21 cellular contexts compared by ENCODE assay signal in genomic region chr16:85589688-85590505, GRCh38. TPM values are rescaled to one million over a fixed set of nuclear protein-coding genes. Genes with fewer than 3 reads are reported as not detected.
DNase-seq lines count a peak whose midpoint lies in the region; ATAC-seq, FAIRE-seq and TF ChIP-seq lines count a peak whose summit lies in the region.
"Had no signal": no experiment of that assay in that cellular context is flagged by ENCODE, and none has a peak within 500 bp of the region (broad histone marks: within the 10 kb centered on the region; RNA-seq: fewer than 3 reads in every experiment).

No MANE protein-coding gene starts in this region.

- no peak overlapping the region for H3K23ac ChIP-seq in mesenchymal stem cell (ENCODE audit: low read length in 2 of 2)

- H3K9ac ChIP-seq in BLaER1 (no peak overlapping the region), astrocyte (ENCODE audit: low read length) (no peak overlapping the region), mesenchymal stem cell (ENCODE audit: low read length) (no peak overlapping the region)

- no peak overlapping the region for H2BK5ac ChIP-seq in mesenchymal stem cell (ENCODE audit: low read depth, low read length, poor library complexity, severe bottlenecking)

- no peaks in the 10 kb centered on the region for H3K9me3 ChIP-seq in BLaER1
- H3K9me3 ChIP-seq in astrocyte (ENCODE audit: insufficient read depth, low read depth, low read length), result no peaks in the 10 kb centered on the region
- no peaks in the 10 kb centered on the region for H3K9me3 ChIP-seq in mesenchymal stem cell (ENCODE audit: control insufficient read depth, low read length)

- TF ChIP-seq CTCF in astrocyte (IDR thresholded peaks at IDR 0.05; ENCODE audit: insufficient read depth, low read depth, low read length), result no peak

- no peak for ATAC-seq in stimulated activated naive B cell treated with anti-CD40 and anti-IgM and Interleukin-4, amounts not matched to agents 10 μg/mL and 1 μg/mL and 100 μg/mL, for 72 hours (replicated peaks)
- ATAC-seq: Right ventricle myocardium inferior had no signal

- H2AFZ ChIP-seq in astrocyte (ENCODE audit: low read depth, low read length) (no peak overlapping the region), mesenchymal stem cell (ENCODE audit: low read depth, low read length) (no peak overlapping the region)

- H3K27me3 ChIP-seq in BLaER1, result no peaks in the 10 kb centered on the region
- no peaks in the 10 kb centered on the region for H3K27me3 ChIP-seq in astrocyte (ENCODE audit: insufficient read depth, low read length)
- no peaks in the 10 kb centered on the region for H3K27me3 ChIP-seq in mesenchymal stem cell (ENCODE audit: control insufficient read depth in 1 of 2, insufficient read depth in 1 of 2, low read length in 2 of 2)
- H3K27me3 ChIP-seq: SJSA1 had no signal

- no peak overlapping the region for H4K8ac ChIP-seq in mesenchymal stem cell (ENCODE audit: low read length)

- no peak overlapping the region for H3K27ac Mint-ChIP-seq in astrocyte (ENCODE audit: unreplicated experiment)
- H3K27ac Mint-ChIP-seq in stimulated activated naive B cell treated with anti-CD40 and anti-IgM and Interleukin-4, amounts not matched to agents 10 μg/mL and 1 μg/mL and 100 μg/mL, for 72 hours, result no peak overlapping the region
- H3K27ac Mint-ChIP-seq: H9, IgD-negative memory B cell had no signal

- H3K27me3 Mint-ChIP-seq in astrocyte (ENCODE audit: low read depth, unreplicated experiment), result peaks cover 2% of the 10 kb centered on the region
- H3K27me3 Mint-ChIP-seq in stimulated activated naive B cell treated with anti-CD40 and anti-IgM and Interleukin-4, amounts not matched to agents 10 μg/mL and 1 μg/mL and 100 μg/mL, for 72 hours, result no peaks in the 10 kb centered on the region
- H3K27me3 Mint-ChIP-seq: IgD-negative memory B cell had no signal

- no peak overlapping the region for H3K18ac ChIP-seq in mesenchymal stem cell (ENCODE audit: low read depth in 1 of 2, low read length in 2 of 2)

- no peak overlapping the region for H2BK12ac ChIP-seq in mesenchymal stem cell (ENCODE audit: low read length in 2 of 2)

- peak overlapping the region; percentile 12 for H4K91ac ChIP-seq in mesenchymal stem cell (ENCODE audit: low read length)

- H3K27ac ChIP-seq in BLaER1 (0 out of 2 replicates have a peak overlapping the region, but pooled peaks have one; percentile 70), astrocyte (ENCODE audit: low read depth, low read length) (no peak overlapping the region), mesenchymal stem cell (ENCODE audit: low read length, poor library complexity, severe bottlenecking) (no peak overlapping the region)
- H3K27ac ChIP-seq: SJSA1 had no signal

- no peak overlapping the region for H3K4me3 ChIP-seq in BLaER1
- no peak overlapping the region for H3K4me3 ChIP-seq in astrocyte (ENCODE audit: insufficient read depth, low read depth, low read length)
- no peak overlapping the region for H3K4me3 ChIP-seq in mesenchymal stem cell (ENCODE audit: insufficient read depth in 1 of 2, low read depth in 1 of 2, low read length in 2 of 2)
- H3K4me3 ChIP-seq: SJSA1 had no signal

- DNase-seq in GM19239 (ENCODE audit: insufficient read length, low spot score) (no peak), astrocyte (ENCODE audit: low read depth) (no peak), mesenchymal stem cell (no peak), NCI-H2196 treated with DMSO at 0.1 percent for 48 hours (lab: John Stamatoyannopoulos, UW; ENCODE audit: unreplicated experiment) (no peak)
- no peak for DNase-seq in stimulated activated naive B cell treated with anti-CD40 and anti-IgM and Interleukin-4, amounts not matched to agents 10 μg/mL and 1 μg/mL and 100 μg/mL, for 72 hours
- DNase-seq in activated CD4-positive, alpha-beta T cell treated with anti-CD3 and anti-CD28 coated beads, Interleukin-2, amount 50 U/mL, for 1 hour, result no peak
- DNase-seq: DMS53, GF-D8, H9, Karpas-422, MV-4-11, NCI-H1105 treated with DMSO at 0.1 percent for 48 hours, NCI-H2081, NCI-H2171, NCI-H446, NCI-H526 had no signal

- H3K36me3 ChIP-seq in BLaER1 (no peaks in the 10 kb centered on the region), astrocyte (ENCODE audit: insufficient read depth, low read length) (no peaks in the 10 kb centered on the region), mesenchymal stem cell (ENCODE audit: control insufficient read depth in 1 of 2, insufficient read depth in 2 of 2, low read depth in 1 of 2, low read length in 2 of 2) (peaks cover 0 to 18% of the 10 kb centered on the region in 2 experiments)
- H3K36me3 ChIP-seq: SJSA1 had no signal

- no peak overlapping the region for H2BK120ac ChIP-seq in mesenchymal stem cell (ENCODE audit: low read depth, low read length)

- peaks cover 41% of the 10 kb centered on the region for H3K79me1 ChIP-seq in mesenchymal stem cell (replicated peaks; ENCODE audit: low read length, poor library complexity, severe bottlenecking)

- FAIRE-seq in GM19239 (lab: Jason Lieb, UNC) (peak; percentile 26), astrocyte (lab: Jason Lieb, UNC) (peak; percentile 72)
- FAIRE-seq: D721Med had no signal

- no peaks in the 10 kb centered on the region for H3K9me3 Mint-ChIP-seq in astrocyte (ENCODE audit: unreplicated experiment)
- H3K9me3 Mint-ChIP-seq in stimulated activated naive B cell treated with anti-CD40 and anti-IgM and Interleukin-4, amounts not matched to agents 10 μg/mL and 1 μg/mL and 100 μg/mL, for 72 hours, result no peaks in the 10 kb centered on the region
- H3K9me3 Mint-ChIP-seq: H9, IgD-negative memory B cell had no signal

- peak overlapping the region in 1 of 2 experiments; percentile 9 for H3K14ac ChIP-seq in mesenchymal stem cell (ENCODE audit: low read length in 2 of 2)

- no peak overlapping the region for H2AK5ac ChIP-seq in mesenchymal stem cell (ENCODE audit: low read length, severe bottlenecking)

- peak overlapping the region; percentile 88; the same call in 1 of the 2 replicates for H3K4me2 ChIP-seq in BLaER1
- H3K4me2 ChIP-seq in astrocyte (ENCODE audit: low read length), result no peak overlapping the region
- no peak overlapping the region for H3K4me2 ChIP-seq in mesenchymal stem cell (ENCODE audit: low read length, poor library complexity, severe bottlenecking)

- no peak overlapping the region for H2BK15ac ChIP-seq in mesenchymal stem cell (ENCODE audit: low read depth, poor library complexity, severe bottlenecking)

- H3K4me3 Mint-ChIP-seq in astrocyte (ENCODE audit: unreplicated experiment), result no peak overlapping the region
- no peak overlapping the region for H3K4me3 Mint-ChIP-seq in stimulated activated naive B cell treated with anti-CD40 and anti-IgM and Interleukin-4, amounts not matched to agents 10 μg/mL and 1 μg/mL and 100 μg/mL, for 72 hours
- H3K4me3 Mint-ChIP-seq: H9, IgD-negative memory B cell had no signal

- H3K36me3 Mint-ChIP-seq in astrocyte (ENCODE audit: low read depth, unreplicated experiment), result no peaks in the 10 kb centered on the region
- H3K36me3 Mint-ChIP-seq in stimulated activated naive B cell treated with anti-CD40 and anti-IgM and Interleukin-4, amounts not matched to agents 10 μg/mL and 1 μg/mL and 100 μg/mL, for 72 hours, result no peaks in the 10 kb centered on the region
- H3K36me3 Mint-ChIP-seq: IgD-negative memory B cell had no signal

- peaks cover 100% of the 10 kb centered on the region for H3K4me1 ChIP-seq in BLaER1
- H3K4me1 ChIP-seq in astrocyte (ENCODE audit: insufficient read depth, low read length), result peaks cover 8% of the 10 kb centered on the region
- H3K4me1 ChIP-seq in mesenchymal stem cell (ENCODE audit: control insufficient read depth, insufficient read depth, low read depth, low read length), result peaks cover 38% of the 10 kb centered on the region

- no peak overlapping the region for H3K4ac ChIP-seq in mesenchymal stem cell (ENCODE audit: low read depth in 1 of 2, low read length in 2 of 2)

- H4K20me1 ChIP-seq in BLaER1 (peaks cover 77% of the 10 kb centered on the region), astrocyte (ENCODE audit: insufficient read depth, low read length) (peaks cover 96% of the 10 kb centered on the region)

- WGBS in mesenchymal stem cell, result 97% methylated on average over 20 of the region's 20 CpGs

- H3K79me2 ChIP-seq in astrocyte (ENCODE audit: insufficient read depth, low read length), result peaks cover 6% of the 10 kb centered on the region

- H3K4me1 Mint-ChIP-seq in astrocyte (ENCODE audit: low read depth, unreplicated experiment), result peaks cover 5% of the 10 kb centered on the region
- H3K4me1 Mint-ChIP-seq in stimulated activated naive B cell treated with anti-CD40 and anti-IgM and Interleukin-4, amounts not matched to agents 10 μg/mL and 1 μg/mL and 100 μg/mL, for 72 hours, result peaks cover 9 to 17% of the 10 kb centered on the region in 2 donors

RNA-seq across cellular contexts. Expression of gene GSE1, which starts 23.2 kb away (rescaled TPM):
- total RNA-seq in astrocyte, result 30.1 and 35.0 TPM in 2 replicates
- polyA plus RNA-seq in mesenchymal stem cell (2013, experiment 1 of 2), result 39.2 TPM
- polyA plus RNA-seq in mesenchymal stem cell (2013, experiment 2 of 2), result 38.5 TPM
